Comparison of ENCODE assay signal across 19 cellular contexts in the genomic region with DNA sequence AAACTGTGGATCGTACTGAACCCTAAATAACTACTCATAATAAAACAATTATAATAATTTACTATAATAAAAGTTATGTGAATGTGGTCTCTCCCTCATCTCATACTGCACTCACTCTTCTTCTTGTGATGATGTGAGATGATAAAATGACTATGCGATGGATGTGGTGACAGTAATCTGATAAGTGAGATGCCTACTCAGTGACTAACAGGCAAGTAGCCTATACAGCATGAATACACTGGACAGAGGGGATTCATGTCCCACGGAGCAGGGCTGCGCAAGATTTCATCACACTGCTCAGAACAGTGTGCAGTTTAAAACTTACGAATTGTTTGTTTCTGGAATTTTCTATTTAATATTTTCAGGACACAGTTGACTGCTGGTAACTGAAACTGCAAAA.
DNase-seq lines count a peak whose midpoint lies in the region; TF ChIP-seq lines count a peak whose summit lies in the region.
"Had no signal": no experiment of that assay in that cellular context is flagged by ENCODE, and none has a peak within 500 bp of the region (broad histone marks: within the 10 kb centered on the region; RNA-seq: fewer than 3 reads in every experiment).

No MANE protein-coding gene starts in this region.

- H3K9me3 ChIP-seq in PC-9 (ENCODE audit: insufficient read depth, low read depth) (0 out of 2 replicates have a peak, but pooled peaks cover 3% of the 10 kb centered on the region), HAP-1 (no peaks in the 10 kb centered on the region), neural progenitor cell (ENCODE audit: low read depth) (no peaks in the 10 kb centered on the region)
- H3K9me3 ChIP-seq: BLaER1, esophagus squamous epithelium, left ventricle myocardium inferior, tibial artery had no signal

- TF ChIP-seq CTCF in PC-9 (conservative IDR thresholded peaks at IDR 0.05) (no peak), cardiac fibroblast (IDR thresholded peaks at IDR 0.05; ENCODE audit: low read depth, low read length) (no peak), neural progenitor cell (IDR thresholded peaks at IDR 0.05) (no peak)

- H3K79me2 ChIP-seq in PC-9 (ENCODE audit: low read depth) (no peaks in the 10 kb centered on the region), mesendoderm (ENCODE audit: control insufficient read depth, insufficient read depth, low read length) (no peaks in the 10 kb centered on the region), neural progenitor cell (ENCODE audit: low read depth) (no peaks in the 10 kb centered on the region)

- H3K9me2 ChIP-seq in PC-9 (ENCODE audit: insufficient read depth) = no peaks in the 10 kb centered on the region

- no peaks in the 10 kb centered on the region for H3K9me3 Mint-ChIP-seq in neural progenitor cell
- H3K9me3 Mint-ChIP-seq: stimulated activated memory B cell treated with anti-CD40 and anti-IgM and Interleukin-4, amounts not matched to agents 10 μg/mL and 1 μg/mL and 100 μg/mL, for 72 hours; T-cell had no signal

- no peak overlapping the region for H2BK5ac ChIP-seq in mesendoderm (ENCODE audit: low read length)

- H3K27ac Mint-ChIP-seq in neural progenitor cell = no peak overlapping the region

- intact Hi-C loops in PC-9 (cut with micrococcal nuclease; ENCODE audit: unreplicated experiment) = loop anchor here (2.0 to 5.0 kb wide), 3 partner anchors 373 to 1166 kb away; a partner anchor contains a TSS

- H3K36me3 Mint-ChIP-seq in neural progenitor cell = no peaks in the 10 kb centered on the region
- H3K36me3 Mint-ChIP-seq: stimulated activated memory B cell treated with anti-CD40 and anti-IgM and Interleukin-4, amounts not matched to agents 10 μg/mL and 1 μg/mL and 100 μg/mL, for 72 hours; T-cell had no signal

- H3K9ac ChIP-seq in mesendoderm (ENCODE audit: low read length) (no peak overlapping the region), neural progenitor cell (no peak overlapping the region)
- H3K9ac ChIP-seq: BLaER1 had no signal

- no peak overlapping the region for H3K4ac ChIP-seq in mesendoderm (ENCODE audit: low read depth, low read length)

- H2BK120ac ChIP-seq in mesendoderm (ENCODE audit: low read depth, low read length) = no peak overlapping the region

- H3K4me3 ChIP-seq in PC-9 (no peak overlapping the region), cardiac fibroblast (replicated peaks in 1 of 2; ENCODE audit: low read depth in 2 of 2, low read length in 2 of 2) (no peak overlapping the region), mesendoderm (ENCODE audit: low read length) (no peak overlapping the region), HAP-1 (no peak overlapping the region), neural progenitor cell (no peak overlapping the region)
- H3K4me3 ChIP-seq: BLaER1, dorsolateral prefrontal cortex, esophagus squamous epithelium, left ventricle myocardium inferior, tibial artery had no signal

- H3K4me1 ChIP-seq in PC-9 (replicated peaks; ENCODE audit: insufficient read depth) (peaks cover 31% of the 10 kb centered on the region), mesendoderm (ENCODE audit: control insufficient read depth, low read depth, low read length) (peaks cover 3% of the 10 kb centered on the region), HAP-1 (no peaks in the 10 kb centered on the region), neural progenitor cell (peaks cover 8% of the 10 kb centered on the region)
- H3K4me1 ChIP-seq: BLaER1 had no signal

- no peaks in the 10 kb centered on the region for H3K27me3 ChIP-seq in PC-9 (ENCODE audit: insufficient read depth, low read depth)
- H3K27me3 ChIP-seq in mesendoderm (ENCODE audit: insufficient read depth, low read length, poor library complexity) = no peaks in the 10 kb centered on the region
- no peaks in the 10 kb centered on the region for H3K27me3 ChIP-seq in HAP-1 (ENCODE audit: low read depth)
- no peaks in the 10 kb centered on the region for H3K27me3 ChIP-seq in neural progenitor cell
- H3K27me3 ChIP-seq: BLaER1, esophagus squamous epithelium, tibial artery had no signal

- H3F3A ChIP-seq in PC-9 (ENCODE audit: insufficient read depth, low read depth) (peaks cover 33% of the 10 kb centered on the region), neural progenitor cell (ENCODE audit: low read depth) (no peaks in the 10 kb centered on the region)

- H3K4me3 Mint-ChIP-seq in neural progenitor cell = no peak overlapping the region
- H3K4me3 Mint-ChIP-seq: stimulated activated memory B cell treated with anti-CD40 and anti-IgM and Interleukin-4, amounts not matched to agents 10 μg/mL and 1 μg/mL and 100 μg/mL, for 72 hours; T-cell had no signal

- H3K27ac ChIP-seq in PC-9 = peak overlapping the region; percentile 93; the same call in 1 of the 2 replicates
- no peak overlapping the region for H3K27ac ChIP-seq in mesendoderm (ENCODE audit: low read depth, low read length)
- no peak overlapping the region for H3K27ac ChIP-seq in neural progenitor cell
- H3K27ac ChIP-seq: BLaER1, dorsolateral prefrontal cortex, esophagus squamous epithelium, left ventricle myocardium inferior, WERI-Rb-1 had no signal

- no peaks in the 10 kb centered on the region for H3K36me3 ChIP-seq in PC-9 (ENCODE audit: low read depth)
- H3K36me3 ChIP-seq in mesendoderm (ENCODE audit: control insufficient read depth, insufficient read depth, low read length) = no peaks in the 10 kb centered on the region
- no peaks in the 10 kb centered on the region for H3K36me3 ChIP-seq in HAP-1 (replicated peaks)
- H3K36me3 ChIP-seq in neural progenitor cell = no peaks in the 10 kb centered on the region
- H3K36me3 ChIP-seq: BLaER1, esophagus squamous epithelium, left ventricle myocardium inferior, tibial artery, WERI-Rb-1 had no signal

- H4K20me1 ChIP-seq in PC-9 (ENCODE audit: insufficient read depth) (no peaks in the 10 kb centered on the region), neural progenitor cell (ENCODE audit: low read depth) (no peaks in the 10 kb centered on the region)
- H4K20me1 ChIP-seq: BLaER1 had no signal

- H2AK5ac ChIP-seq in mesendoderm (ENCODE audit: low read length) = no peak overlapping the region

- no TSS peak for BruUV-seq in PC-9 (replicated peaks; lab: Mats Ljungman, UMichigan)

- no peak overlapping the region for H4K8ac ChIP-seq in mesendoderm (ENCODE audit: low read depth, low read length)

- peaks cover 20% of the 10 kb centered on the region for H3K4me1 Mint-ChIP-seq in neural progenitor cell

- no peak overlapping the region for H2BK15ac ChIP-seq in mesendoderm (replicated peaks; ENCODE audit: low read depth)

- no CpG with 5 or more reads among the region's 5 CpGs for WGBS in mesendoderm (ENCODE audit: extremely low coverage, insufficient coverage, low lambda C conversion rate)

- H3K56ac ChIP-seq in mesendoderm (ENCODE audit: low read length) = no peak overlapping the region

- in situ Hi-C loops in HAP-1 (cut with MboI; ENCODE audit: low sequenced_read_pairs) = no loop called here

- no peak overlapping the region for H4K5ac ChIP-seq in mesendoderm (ENCODE audit: low read length)

- peak; percentile 30 for DNase-seq in GM03348 (ENCODE audit: low spot score)
- DNase-seq in PC-9 = no peak
- DNase-seq in cardiac fibroblast (ENCODE audit: low read depth in 2 of 2) = peak; percentile 57 to 82
- peak; percentile 16 for DNase-seq in mesendoderm
- no peak for DNase-seq in HAP-1 (ENCODE audit: low spot score in 2 of 2)
- DNase-seq in NCI-H2107 (lab: John Stamatoyannopoulos, UW) = no peak
- DNase-seq in neural progenitor cell (ENCODE audit: low spot score) = no peak
- DNase-seq in NCI-H748 (lab: John Stamatoyannopoulos, UW; ENCODE audit: unreplicated experiment) = no peak
- DNase-seq: DMS 273 treated with DMSO at 0.1 percent for 48 hours, dorsolateral prefrontal cortex, esophagus squamous epithelium, left ventricle myocardium inferior, NCI-H1048, NCI-H774, T-cell, tibial artery, WERI-Rb-1 had no signal

- H2AFZ ChIP-seq in PC-9 = no peak overlapping the region
- no peak overlapping the region for H2AFZ ChIP-seq in neural progenitor cell (replicated peaks)

- peak overlapping the region; percentile 68 for H3K18ac ChIP-seq in mesendoderm (ENCODE audit: low read length)

- H3K23ac ChIP-seq in mesendoderm (ENCODE audit: low read length) = no peak overlapping the region

- H3K79me1 ChIP-seq in mesendoderm (ENCODE audit: low read length) = no peaks in the 10 kb centered on the region

- POLR2A ChIA-PET in PC-9 (lab: Charles Lee; ENCODE audit: unreplicated experiment) = no interaction called here

- H3K4me2 ChIP-seq in PC-9 (no peak overlapping the region), mesendoderm (ENCODE audit: low read length) (no peak overlapping the region), neural progenitor cell (no peak overlapping the region)
- H3K4me2 ChIP-seq: BLaER1 had no signal

- CTCF ChIA-PET in PC-9 (lab: Charles Lee) = interaction anchor here (1.3 kb wide), 1 partner anchor 1018 kb away, joined by 3 read pairs; no protein-coding TSS in a partner anchor

- H3K27me3 Mint-ChIP-seq in neural progenitor cell (ENCODE audit: insufficient read depth, low read depth) = peaks cover 2% of the 10 kb centered on the region

Comparison
In these comparisons a context has a peak if more than half of its experiments do, and no peak if none do; other contexts are left out.
1. DNase-seq: peak in GM03348 (single experiment), cardiac fibroblast (2 of 2) and mesendoderm (single experiment); none in PC-9 (0 of 2), HAP-1 (0 of 2), NCI-H2107 (single experiment), neural progenitor cell (single experiment) and NCI-H748 (single experiment).